In genomic region chr6:42451146-42451594, GRCh38 we compare ENCODE assay signal across 8 cellular contexts. TPM values are rescaled to one million over a fixed set of nuclear protein-coding genes. Genes with fewer than 3 reads are reported as not detected.
A peak's percentile ranks its signal among the peaks of the same experiment; 100 is the strongest.
DNase-seq lines count a peak whose midpoint lies in the region; ATAC-seq and TF ChIP-seq lines count a peak whose summit lies in the region.

No MANE protein-coding gene starts in this region.

- peak; percentile 65 for DNase-seq in GF-D8 (lab: John Stamatoyannopoulos, UW)
- no peak for DNase-seq in NB4 (ENCODE audit: low read depth)
- DNase-seq in adrenal gland, result peak in 1 of 7 donors; percentile 32
- no peak for DNase-seq in right lobe of liver
- DNase-seq in tibial nerve (ENCODE audit: low spot score in 2 of 2), result no peak
- DNase-seq in dermis blood vessel endothelial cell, result no peak

- no peaks in the 10 kb centered on the region for H3K9me3 ChIP-seq in adrenal gland (replicated peaks in 1 of 3)
- H3K9me3 ChIP-seq in right lobe of liver, result no peaks in the 10 kb centered on the region
- no peaks in the 10 kb centered on the region for H3K9me3 ChIP-seq in tibial nerve

- H3K4me1 ChIP-seq in adrenal gland (replicated peaks in 1 of 2), result peaks cover 21 to 33% of the 10 kb centered on the region in 2 donors
- H3K4me1 ChIP-seq in right lobe of liver, result peaks cover 0 to 13% (median 0%) of the 10 kb centered on the region in 4 donors
- H3K4me1 ChIP-seq in tibial nerve, result peaks cover 0 to 47% (median 10%) of the 10 kb centered on the region in 4 donors

- no peak for TF ChIP-seq CTCF in NB4 (IDR thresholded peaks at IDR 0.05; ENCODE audit: low read depth, low read length)
- TF ChIP-seq CTCF in adrenal gland (IDR thresholded peaks at IDR 0.05), result no peak
- TF ChIP-seq CTCF in right lobe of liver (IDR thresholded peaks at IDR 0.05), result no peak
- no peak for TF ChIP-seq CTCF in tibial nerve (IDR thresholded peaks at IDR 0.05)

- ATAC-seq in right lobe of liver, result peak in 1 of 4 donors; percentile 4
- ATAC-seq in GM21786 (IDR thresholded peaks at IDR 0.05; ENCODE audit: unreplicated experiment), result no peak
- ATAC-seq in HG03469 (IDR thresholded peaks at IDR 0.05; ENCODE audit: unreplicated experiment), result no peak

- WGBS in adrenal gland, 4 donors, result 0 to 1% (median 0%) methylated on average over 13 to 14 of the region's 14 CpGs
- 3% methylated on average over 9 of the region's 14 CpGs for WGBS in right lobe of liver (ENCODE audit: insufficient coverage, low coverage, low lambda C conversion rate, missing lambda C conversion rate)
- 1 to 3% methylated on average over 14 of the region's 14 CpGs for WGBS in tibial nerve, 2 donors

- H3K36me3 ChIP-seq in adrenal gland (replicated peaks in 1 of 2) (no peaks in the 10 kb centered on the region), right lobe of liver (no peaks in the 10 kb centered on the region), tibial nerve (no peaks in the 10 kb centered on the region)

- no peak for TF ChIP-seq EP300 in tibial nerve (IDR thresholded peaks at IDR 0.05)

- intact Hi-C loops in adrenal gland (cut with DNase I), result no loop called here
- intact Hi-C loops in right lobe of liver (cut with DNase I), result no loop called here

- TF ChIP-seq POLR2A in NB4 (IDR thresholded peaks at IDR 0.05; ENCODE audit: extremely low read depth, insufficient read length), result no peak
- TF ChIP-seq POLR2A in adrenal gland (IDR thresholded peaks at IDR 0.05), result no peak
- TF ChIP-seq POLR2A in right lobe of liver (IDR thresholded peaks at IDR 0.05), result no peak
- TF ChIP-seq POLR2A in tibial nerve (IDR thresholded peaks at IDR 0.05), result no peak

- H3K27ac ChIP-seq in adrenal gland (peak overlapping the region in 2 of 5 donors; percentile 88 to 92), right lobe of liver (no peak overlapping the region), tibial nerve (peak overlapping the region; percentile 41 to 90 (median 83))

- H3K27me3 ChIP-seq in adrenal gland, result no peaks in the 10 kb centered on the region
- no peaks in the 10 kb centered on the region for H3K27me3 ChIP-seq in right lobe of liver
- no peaks in the 10 kb centered on the region for H3K27me3 ChIP-seq in tibial nerve

- H3K4me3 ChIP-seq in NB4 (ENCODE audit: low read depth, low read length) (peak overlapping the region; percentile 80), adrenal gland (peak overlapping the region in 3 of 4 donors; percentile 54 to 65 (median 62)), right lobe of liver (peak overlapping the region; percentile 53 to 62 (median 54)), tibial nerve (peak overlapping the region; percentile 70 to 90 (median 80))

RNA-seq across cellular contexts. Expression of gene TRERF1, which starts 0.6 kb away (rescaled TPM):
- 10 to 100 TPM in 4 of 8 donors, 1 to 10 TPM in 4; 5.0 to 16.6 (median 10.1) TPM for total RNA-seq in adrenal gland
- 10 to 100 TPM in 1 of 3 donors, 1 to 10 TPM in 2; 4.7 to 12.5 (median 7.5) TPM for polyA plus RNA-seq in adrenal gland
- 1 to 10 TPM in 1 of 6 experiments, under 1 TPM in 5; 0.29 to 1.2 (median 0.60) TPM for total RNA-seq in right lobe of liver
- total RNA-seq in tibial nerve, result 1 to 10 TPM; 4.2 to 7.2 (median 4.9) TPM
- total RNA-seq in dermis blood vessel endothelial cell, result 0.05 and 0.17 TPM in 2 replicates

Comparison
In these comparisons a context has a peak if more than half of its experiments do, and no peak if none do; other contexts are left out.
1. H3K27ac ChIP-seq: peak in tibial nerve (4 of 4); none in right lobe of liver (0 of 3).
2. Peak in every context shown above with its lines, with median percentiles within 50 percentile points of each other: H3K4me3 ChIP-seq.